ENCODE assay signal across 8 cellular contexts in the genomic region with DNA sequence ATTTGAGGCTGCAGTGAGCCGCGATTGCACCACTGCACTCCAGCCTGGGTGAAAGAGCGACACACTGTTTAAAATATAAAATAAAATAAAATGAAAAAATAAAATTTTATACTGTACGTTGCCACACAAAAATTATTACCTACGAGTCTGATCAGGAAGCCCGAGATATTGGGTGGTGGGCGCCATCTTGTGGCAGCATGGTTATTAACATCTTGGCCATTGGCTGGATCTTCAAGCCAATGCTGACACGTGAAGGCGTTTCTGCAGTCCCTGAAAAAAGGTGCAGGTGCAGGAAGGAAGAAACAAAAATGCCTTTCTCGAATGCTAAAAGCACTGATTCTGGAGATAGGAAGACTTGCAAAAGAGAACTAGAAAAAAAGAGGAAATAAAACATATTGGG. TPM values are rescaled to one million over a fixed set of nuclear protein-coding genes. Genes with fewer than 3 reads are reported as not detected.
DNase-seq lines count a peak whose midpoint lies in the region; ATAC-seq lines count a peak whose summit lies in the region.

No MANE protein-coding gene starts in this region.

- no peaks in the 10 kb centered on the region for H3K4me1 ChIP-seq in SJCRH30

- no peak overlapping the region for H3K4me3 ChIP-seq in SJCRH30

- DNase-seq in GM04504 (ENCODE audit: low read depth): peak; percentile 7
- DNase-seq in HS-5 (ENCODE audit: low read depth): peak; percentile 6
- peak; percentile 47 to 76 for DNase-seq in SJCRH30
- DNase-seq in activated naive CD4-positive, alpha-beta T cell treated with anti-CD3 and anti-CD28 coated beads, Interleukin-2, amount 50 U/mL, for 16 hours: peak; percentile 67
- peak; percentile 21 to 85 (median 65) for DNase-seq in head of caudate nucleus
- peak; percentile 36 for DNase-seq in retina

- no peaks in the 10 kb centered on the region for H3K27me3 ChIP-seq in SJCRH30

- intact Hi-C loops in head of caudate nucleus (cut with DNase I): no loop called here

- no peaks in the 10 kb centered on the region for H3K36me3 ChIP-seq in SJCRH30

- H3K27ac ChIP-seq in SJCRH30: no peak overlapping the region

- H3K9me3 ChIP-seq in SJCRH30 (replicated peaks): no peaks in the 10 kb centered on the region

- ATAC-seq in GM19397 (IDR thresholded peaks at IDR 0.05; ENCODE audit: unreplicated experiment) (no peak), GM18502 (IDR thresholded peaks at IDR 0.05; ENCODE audit: poor library complexity, unreplicated experiment) (no peak)

RNA-seq across cellular contexts. Expression of a gene that starts 4.9 kb away (rescaled TPM):
- total RNA-seq in SJCRH30 (2014; rRNA removed; shearing (Covaris generic)): not detected in 2 replicates

RNA-seq across cellular contexts. Expression of a gene that starts 34.6 kb away (rescaled TPM):
- total RNA-seq in SJCRH30 (2014; rRNA removed; shearing (Covaris generic)): not detected in 2 replicates

Comparison
In these comparisons a context has a peak if more than half of its experiments do, and no peak if none do; other contexts are left out.
1. DNase-seq: peak in every context shown above with its lines; median percentile 67 in activated naive CD4-positive, alpha-beta T cell treated with anti-CD3 and anti-CD28 coated beads, Interleukin-2, amount 50 U/mL, for 16 hours; 65 in head of caudate nucleus; 62 in SJCRH30; 36 in retina; 7 in GM04504; 6 in HS-5.